Comparison of ENCODE assay signal across 5 cellular contexts in genomic region chr16:29302433-29302832, GRCh38.
DNase-seq lines count a peak whose midpoint lies in the region; ATAC-seq, FAIRE-seq and TF ChIP-seq lines count a peak whose summit lies in the region.
"Not testable (repeated sequence)": the region's sequence is repeated elsewhere in the genome, so short reads cannot be mapped to it uniquely, and the experiment has no call there.

No MANE protein-coding gene starts in this region.

- ATAC-seq in Panc1, result 0 out of 2 replicates have a peak, but pooled peaks have one; percentile 23
- not testable (repeated sequence) for ATAC-seq in lower lobe of right lung

- not testable (repeated sequence) for H3K4me2 ChIP-seq in astrocyte (ENCODE audit: low read length)

- TF ChIP-seq CTCF in Panc1 (IDR thresholded peaks at IDR 0.05); astrocyte (IDR thresholded peaks at IDR 0.05; ENCODE audit: insufficient read depth, low read depth, low read length); lower lobe of right lung (IDR thresholded peaks at IDR 0.05): not testable (repeated sequence)

- intact Hi-C loops in Panc1 (cut with micrococcal nuclease; ENCODE audit: unreplicated experiment); lower lobe of right lung (cut with DNase I): not testable (repeated sequence)

- not testable (repeated sequence) for H3K27ac ChIP-seq in Panc1 (ENCODE audit: low read length); astrocyte (ENCODE audit: low read depth, low read length); lower lobe of right lung

- not testable (repeated sequence) for H3K9me3 Mint-ChIP-seq in astrocyte (ENCODE audit: unreplicated experiment); immature natural killer cell

- CTCF ChIA-PET in Panc1 (lab: Charles Lee), result not testable (repeated sequence)

- DNase-seq in HTR-8/SVneo (ENCODE audit: insufficient read length, low spot score); Panc1 (ENCODE audit: low read depth, low spot score); astrocyte (ENCODE audit: low read depth); immature natural killer cell: not testable (repeated sequence)
- DNase-seq in lower lobe of right lung, result peak; percentile 28

- not testable (repeated sequence) for H3K27me3 ChIP-seq in Panc1 (ENCODE audit: control insufficient read depth, insufficient read depth, low read length); astrocyte (ENCODE audit: insufficient read depth, low read length); lower lobe of right lung (ENCODE audit: low read depth)

- not testable (repeated sequence) for H2AFZ ChIP-seq in astrocyte (ENCODE audit: low read depth, low read length)

- H3K36me3 ChIP-seq in Panc1 (ENCODE audit: control insufficient read depth, insufficient read depth, low read length); astrocyte (ENCODE audit: insufficient read depth, low read length); lower lobe of right lung: not testable (repeated sequence)

- not testable (repeated sequence) for H4K20me1 ChIP-seq in astrocyte (ENCODE audit: insufficient read depth, low read length)

- H3K27me3 Mint-ChIP-seq in astrocyte (ENCODE audit: low read depth, unreplicated experiment); immature natural killer cell (ENCODE audit: low read depth in 3 of 3): not testable (repeated sequence)

- in situ Hi-C loops in Panc1 (cut with HindIII; ENCODE audit: low pct_unique_long_range_greater_than_20kb, low sequenced_read_pairs), result not testable (repeated sequence)

- peak; percentile 42 for FAIRE-seq in HTR-8/SVneo (lab: Jason Lieb, UNC)
- not testable (repeated sequence) for FAIRE-seq in astrocyte (lab: Jason Lieb, UNC)

- H3K27ac Mint-ChIP-seq in astrocyte (ENCODE audit: unreplicated experiment) (peak overlapping the region; percentile 66), immature natural killer cell (peak overlapping the region in 4 of 6 donors; percentile 8 to 68 (median 56))

- H3K4me3 Mint-ChIP-seq in astrocyte (ENCODE audit: unreplicated experiment), result not testable (repeated sequence)
- H3K4me3 Mint-ChIP-seq in immature natural killer cell, result peak overlapping the region in 1 of 5 donors; percentile 49

- not testable (repeated sequence) for H3K9ac ChIP-seq in astrocyte (ENCODE audit: low read length)

- H3K79me2 ChIP-seq in astrocyte (ENCODE audit: insufficient read depth, low read length), result not testable (repeated sequence)

- H3K4me1 Mint-ChIP-seq in astrocyte (ENCODE audit: low read depth, unreplicated experiment), result not testable (repeated sequence)
- H3K4me1 Mint-ChIP-seq in immature natural killer cell, result peaks cover 39 to 42% of the 10 kb centered on the region in 2 donors

- H3K36me3 Mint-ChIP-seq in astrocyte (ENCODE audit: low read depth, unreplicated experiment); immature natural killer cell: not testable (repeated sequence)

- H3K4me3 ChIP-seq in Panc1 (ENCODE audit: low read depth in 2 of 2, low read length in 2 of 2); astrocyte (ENCODE audit: insufficient read depth, low read depth, low read length); lower lobe of right lung: not testable (repeated sequence)

- POLR2A ChIA-PET in Panc1 (lab: Charles Lee), result not testable (repeated sequence)

- not testable (repeated sequence) for H3K9me3 ChIP-seq in Panc1 (ENCODE audit: control insufficient read depth, insufficient read depth, low read depth, low read length); astrocyte (ENCODE audit: insufficient read depth, low read depth, low read length); lower lobe of right lung

- not testable (repeated sequence) for H3K4me1 ChIP-seq in Panc1 (ENCODE audit: control insufficient read depth, insufficient read depth, low read length); astrocyte (ENCODE audit: insufficient read depth, low read length); lower lobe of right lung

- BruUV-seq in Panc1 (replicated peaks; lab: Mats Ljungman, UMichigan), result not testable (repeated sequence)
